ENCODE assay signal across 8 cellular contexts in genomic region chr13:24670927-24671326, GRCh38. TPM values are rescaled to one million over a fixed set of nuclear protein-coding genes. Genes with fewer than 3 reads are reported as not detected.
A peak's percentile ranks its signal among the peaks of the same experiment; 100 is the strongest.
DNase-seq lines count a peak whose midpoint lies in the region; ATAC-seq and TF ChIP-seq lines count a peak whose summit lies in the region.

No MANE protein-coding gene starts in this region.

- H3K4me3 ChIP-seq in AG09309 (ENCODE audit: control insufficient read depth, low read depth, low read length): no peak overlapping the region; the same call in 1 of the 2 replicates

- TF ChIP-seq CTCF in AG09309 (IDR thresholded peaks at IDR 0.05; ENCODE audit: control insufficient read depth, insufficient read depth, low read depth, low read length, missing control alignments): peak; percentile 32

- DNase-seq in AG09309 (ENCODE audit: low read depth): no peak
- peak; percentile 41 for DNase-seq in SK-N-DZ (ENCODE audit: low spot score)
- peak; percentile 81 for DNase-seq in iPS-NIHi7 (ENCODE audit: extremely low spot score)
- no peak for DNase-seq in kidney glomerular epithelial cell (lab: John Stamatoyannopoulos, UW)
- DNase-seq in NCI-H187 treated with DMSO at 0.1 percent for 48 hours (lab: John Stamatoyannopoulos, UW): no peak
- DNase-seq in NCI-H510A (lab: John Stamatoyannopoulos, UW): no peak

- ATAC-seq in GM18907 (IDR thresholded peaks at IDR 0.05; ENCODE audit: unreplicated experiment) (peak; percentile 63), HG03039 (IDR thresholded peaks at IDR 0.05; ENCODE audit: unreplicated experiment) (no peak)

RNA-seq across cellular contexts. Expression of gene ATP12A, which starts 9.3 kb away (rescaled TPM):
- 0.18 TPM in 1 of 2 replicates, not detected in the other for polyA plus RNA-seq in SK-N-DZ (2014; cell fraction: cytosol; rRNA removed)
- polyA plus RNA-seq in SK-N-DZ (2014; cell fraction: nucleus; rRNA removed): 0.03 TPM in 1 of 2 replicates, not detected in the other

Comparison
In these comparisons a context has a peak if more than half of its experiments do, and no peak if none do; other contexts are left out.
1. DNase-seq: peak in SK-N-DZ (single experiment) and iPS-NIHi7 (single experiment); none in AG09309 (single experiment), kidney glomerular epithelial cell (single experiment), NCI-H187 treated with DMSO at 0.1 percent for 48 hours (single experiment) and NCI-H510A (single experiment).